25 cellular contexts compared by ENCODE assay signal in genomic region chr1:223473576-223474344, GRCh38.
"Had no signal": no experiment of that assay in that cellular context is flagged by ENCODE, and none has a peak within 500 bp of the region (broad histone marks: within the 10 kb centered on the region; RNA-seq: fewer than 3 reads in every experiment).

No MANE protein-coding gene starts in this region.

- H3K36me3 ChIP-seq: MG63 had no signal

- H3K4me3 ChIP-seq: MG63 had no signal

- ATAC-seq: activated T-helper 17 cell treated with anti-CD3 and anti-CD28 coated beads, Interleukin-2, amount 50 U/mL, for 72 hours; PC-3; T-helper 17 cell had no signal

- DNase-seq: activated CD4-positive, alpha-beta memory T cell treated with anti-CD3 and anti-CD28 coated beads, Interleukin-2, amount 10 ng/mL, durations not matched to agents 7 days and 5 days; activated CD4-positive, alpha-beta T cell treated with anti-CD3 and anti-CD28 coated beads, Interleukin-2, amount 10 ng/mL, durations not matched to agents 7 days and 5 days; activated CD4-positive, CD25-positive, alpha-beta regulatory T cell; activated gamma-delta T cell treated with Interleukin-2 at 50 U/mL for 16 hours; activated naive CD4-positive, alpha-beta T cell treated with anti-CD3 and anti-CD28 coated beads, Interleukin-2, amount 50 U/mL, for 16 hours; activated naive CD8-positive, alpha-beta T cell treated with anti-CD3 and anti-CD28 coated beads, Interleukin-2, amount 10 ng/mL, durations not matched to agents 7 days and 5 days; activated T-cell treated with anti-CD3 and anti-CD28 coated beads for 4 hours; activated T-cell treated with anti-CD3 and anti-CD28 coated beads, Interleukin-2, amount 50 U/mL, for 48 hours; aorta; MG63; MV-4-11; NCI-H1092 treated with DMSO at 0.1 percent for 48 hours; NCI-H1417 treated with DMSO at 0.1 percent for 48 hours; NCI-H1694; NCI-H2029; NCI-H2107; NCI-H446; NCI-H524; PC-3; SIG-M5; T-helper 17 cell; T-helper 9 cell had no signal

- H3K4me2 ChIP-seq: KMS-11 had no signal

- H3K27me3 ChIP-seq: MG63 had no signal

- H3K9ac ChIP-seq: KMS-11 had no signal

- H3K27ac Mint-ChIP-seq: activated CD4-positive, alpha-beta memory T cell treated with anti-CD3 and anti-CD28 coated beads, Interleukin-2, amount 10 ng/mL, durations not matched to agents 7 days and 5 days; activated CD4-positive, alpha-beta T cell treated with anti-CD3 and anti-CD28 coated beads, Interleukin-2, amount 10 ng/mL, durations not matched to agents 7 days and 5 days; activated naive CD8-positive, alpha-beta T cell treated with anti-CD3 and anti-CD28 coated beads, Interleukin-2, amount 10 ng/mL, durations not matched to agents 7 days and 5 days; activated T-helper 17 cell treated with anti-CD3 and anti-CD28 coated beads, Interleukin-2, amount 50 U/mL, for 72 hours; T-helper 17 cell had no signal

- H3K4me3 Mint-ChIP-seq: activated CD4-positive, alpha-beta memory T cell treated with anti-CD3 and anti-CD28 coated beads, Interleukin-2, amount 10 ng/mL, durations not matched to agents 7 days and 5 days; activated CD4-positive, alpha-beta T cell treated with anti-CD3 and anti-CD28 coated beads, Interleukin-2, amount 10 ng/mL, durations not matched to agents 7 days and 5 days; activated naive CD8-positive, alpha-beta T cell treated with anti-CD3 and anti-CD28 coated beads, Interleukin-2, amount 10 ng/mL, durations not matched to agents 7 days and 5 days; activated T-helper 17 cell treated with anti-CD3 and anti-CD28 coated beads, Interleukin-2, amount 50 U/mL, for 72 hours; central memory CD8-positive, alpha-beta T cell; T-helper 17 cell had no signal

- H3K9me3 ChIP-seq: MG63 had no signal

- H3K27ac ChIP-seq: KMS-11 had no signal

- H3K9me3 Mint-ChIP-seq: activated CD4-positive, alpha-beta memory T cell treated with anti-CD3 and anti-CD28 coated beads, Interleukin-2, amount 10 ng/mL, durations not matched to agents 7 days and 5 days; activated CD4-positive, alpha-beta T cell treated with anti-CD3 and anti-CD28 coated beads, Interleukin-2, amount 10 ng/mL, durations not matched to agents 7 days and 5 days; activated naive CD8-positive, alpha-beta T cell treated with anti-CD3 and anti-CD28 coated beads, Interleukin-2, amount 10 ng/mL, durations not matched to agents 7 days and 5 days; activated T-helper 17 cell treated with anti-CD3 and anti-CD28 coated beads, Interleukin-2, amount 50 U/mL, for 72 hours; central memory CD8-positive, alpha-beta T cell had no signal

- H3K4me1 Mint-ChIP-seq: activated CD4-positive, alpha-beta memory T cell treated with anti-CD3 and anti-CD28 coated beads, Interleukin-2, amount 10 ng/mL, durations not matched to agents 7 days and 5 days; activated CD4-positive, alpha-beta T cell treated with anti-CD3 and anti-CD28 coated beads, Interleukin-2, amount 10 ng/mL, durations not matched to agents 7 days and 5 days; activated naive CD8-positive, alpha-beta T cell treated with anti-CD3 and anti-CD28 coated beads, Interleukin-2, amount 10 ng/mL, durations not matched to agents 7 days and 5 days; activated T-helper 17 cell treated with anti-CD3 and anti-CD28 coated beads, Interleukin-2, amount 50 U/mL, for 72 hours; central memory CD8-positive, alpha-beta T cell had no signal

- H3K36me3 Mint-ChIP-seq: activated naive CD8-positive, alpha-beta T cell treated with anti-CD3 and anti-CD28 coated beads, Interleukin-2, amount 10 ng/mL, durations not matched to agents 7 days and 5 days had no signal
